ENCODE assay signal across 19 cellular contexts in the genomic region with DNA sequence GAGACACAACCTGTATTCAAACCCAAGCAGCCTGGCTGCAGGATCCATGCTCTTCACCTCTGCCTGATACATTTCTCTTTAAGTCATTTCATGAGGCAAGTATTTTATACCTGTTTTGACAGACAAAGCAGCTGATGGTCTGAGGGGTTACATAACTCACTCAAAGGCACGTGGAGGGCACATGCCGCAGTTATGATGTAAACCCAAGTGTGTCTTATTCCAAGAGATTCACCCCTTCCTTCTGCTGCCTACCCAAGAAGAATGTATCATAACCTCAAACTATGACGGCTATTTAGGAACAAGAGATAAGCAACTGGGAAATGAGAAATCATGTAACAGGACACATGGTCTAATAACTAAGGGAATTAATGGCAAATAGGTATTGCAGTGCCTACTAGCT.
DNase-seq lines count a peak whose midpoint lies in the region; ATAC-seq, FAIRE-seq and TF ChIP-seq lines count a peak whose summit lies in the region.
"Had no signal": no experiment of that assay in that cellular context is flagged by ENCODE, and none has a peak within 500 bp of the region (broad histone marks: within the 10 kb centered on the region; RNA-seq: fewer than 3 reads in every experiment).

No MANE protein-coding gene starts in this region.

- no peak overlapping the region for H3K4me3 ChIP-seq in astrocyte (ENCODE audit: insufficient read depth, low read depth, low read length)
- H3K4me3 ChIP-seq: GM23248, SK-N-MC had no signal

- TF ChIP-seq CTCF in astrocyte (IDR thresholded peaks at IDR 0.05; ENCODE audit: insufficient read depth, low read depth, low read length) (no peak), type B pancreatic cell (conservative IDR thresholded peaks at IDR 0.05) (no peak)

- H3K9me3 Mint-ChIP-seq in astrocyte (ENCODE audit: unreplicated experiment) (peaks cover 4% of the 10 kb centered on the region), type B pancreatic cell (no peaks in the 10 kb centered on the region)

- no peak overlapping the region for H3K4me2 ChIP-seq in astrocyte (ENCODE audit: low read length)

- no peaks in the 10 kb centered on the region for H3K36me3 Mint-ChIP-seq in astrocyte (ENCODE audit: low read depth, unreplicated experiment)
- no peaks in the 10 kb centered on the region for H3K36me3 Mint-ChIP-seq in type B pancreatic cell

- no peaks in the 10 kb centered on the region for H3K4me1 ChIP-seq in astrocyte (ENCODE audit: insufficient read depth, low read length)
- H3K4me1 ChIP-seq: Caco-2 had no signal

- H3K9ac ChIP-seq in astrocyte (ENCODE audit: low read length), result no peak overlapping the region
- H3K9ac ChIP-seq: GM23248 had no signal

- ATAC-seq in HG03354 (IDR thresholded peaks at IDR 0.05; ENCODE audit: poor library complexity, severe bottlenecking, unreplicated experiment), result no peak
- ATAC-seq: HCT116 had no signal

- DNase-seq in A172 (ENCODE audit: low spot score), result peak; percentile 35
- DNase-seq in HS-5 (ENCODE audit: low read depth), result peak; percentile 20
- DNase-seq in astrocyte (ENCODE audit: low read depth), result peak; percentile 83
- peak; percentile 52 for DNase-seq in iris pigment epithelial cell (ENCODE audit: low read depth)
- DNase-seq in type B pancreatic cell (ENCODE audit: extremely low spot score, unreplicated experiment), result no peak
- no peak for DNase-seq in T-helper 9 cell
- no peak for DNase-seq in retina
- DNase-seq: AML-193, Caco-2, DMS53, GDM1, GM23248, Karpas-422, NCI-H1417 treated with DMSO at 0.1 percent for 48 hours, NCI-H2029 treated with DMSO at 0.1 percent for 48 hours, NCI-H345 had no signal

- no peak for FAIRE-seq in astrocyte (lab: Jason Lieb, UNC)

- H3K4me1 Mint-ChIP-seq in astrocyte (ENCODE audit: low read depth, unreplicated experiment) (peaks cover 18% of the 10 kb centered on the region), type B pancreatic cell (ENCODE audit: unreplicated experiment) (peaks cover 7% of the 10 kb centered on the region)

- no peaks in the 10 kb centered on the region for H4K20me1 ChIP-seq in astrocyte (ENCODE audit: insufficient read depth, low read length)

- H2AFZ ChIP-seq in astrocyte (ENCODE audit: low read depth, low read length), result no peak overlapping the region
- H2AFZ ChIP-seq: GM23248 had no signal

- no peaks in the 10 kb centered on the region for H3K27me3 ChIP-seq in astrocyte (ENCODE audit: insufficient read depth, low read length)

- H3K79me2 ChIP-seq in astrocyte (ENCODE audit: insufficient read depth, low read length), result no peaks in the 10 kb centered on the region

- H3K27me3 Mint-ChIP-seq in astrocyte (ENCODE audit: low read depth, unreplicated experiment) (peaks cover 6% of the 10 kb centered on the region), type B pancreatic cell (peaks cover 5% of the 10 kb centered on the region)

- no peak overlapping the region for H3K27ac ChIP-seq in astrocyte (ENCODE audit: low read depth, low read length)
- H3K27ac ChIP-seq: GM23248, SK-N-MC had no signal

- no peaks in the 10 kb centered on the region for H3K9me3 ChIP-seq in astrocyte (ENCODE audit: insufficient read depth, low read depth, low read length)
- H3K9me3 ChIP-seq: Caco-2 had no signal

- no peak overlapping the region for H3K27ac Mint-ChIP-seq in astrocyte (ENCODE audit: unreplicated experiment)
- H3K27ac Mint-ChIP-seq in type B pancreatic cell, result no peak overlapping the region

- H3K4me3 Mint-ChIP-seq in astrocyte (ENCODE audit: unreplicated experiment) (no peak overlapping the region), type B pancreatic cell (no peak overlapping the region)

- no peaks in the 10 kb centered on the region for H3K36me3 ChIP-seq in astrocyte (ENCODE audit: insufficient read depth, low read length)

Comparison
In these comparisons a context has a peak if more than half of its experiments do, and no peak if none do; other contexts are left out.
1. DNase-seq: peak in A172 (single experiment), HS-5 (single experiment), astrocyte (single experiment) and iris pigment epithelial cell (single experiment); none in type B pancreatic cell (single experiment), T-helper 9 cell (single experiment) and retina (single experiment).